ENCODE assay signal across 15 cellular contexts in genomic region chr7:1050956-1051690, GRCh38. TPM values are rescaled to one million over a fixed set of nuclear protein-coding genes. Genes with fewer than 3 reads are reported as not detected.
A peak's percentile ranks its signal among the peaks of the same experiment; 100 is the strongest.
DNase-seq lines count a peak whose midpoint lies in the region; ATAC-seq, FAIRE-seq and TF ChIP-seq lines count a peak whose summit lies in the region.
"Had no signal": no experiment of that assay in that cellular context is flagged by ENCODE, and none has a peak within 500 bp of the region (broad histone marks: within the 10 kb centered on the region; RNA-seq: fewer than 3 reads in every experiment).

No MANE protein-coding gene starts in this region.

- no peak overlapping the region for H2BK15ac ChIP-seq in H1 (ENCODE audit: low read length)

- no peaks in the 10 kb centered on the region for H3K79me2 ChIP-seq in H1 (ENCODE audit: control insufficient read depth in 1 of 2, insufficient read depth in 2 of 2, low read length in 2 of 2)
- H3K79me2 ChIP-seq in neural progenitor cell (ENCODE audit: low read depth): peaks cover 26% of the 10 kb centered on the region

- H4K8ac ChIP-seq in H1 (ENCODE audit: extremely low read depth, insufficient read depth, low read length): 0 out of 2 replicates have a peak overlapping the region, but pooled peaks have one; percentile 31

- H3K9me3 ChIP-seq in H1 (ENCODE audit: insufficient read depth in 2 of 2, low read depth in 1 of 2, low read length in 1 of 2) (no peaks in the 10 kb centered on the region), neural progenitor cell (ENCODE audit: low read depth) (no peaks in the 10 kb centered on the region), thyroid gland (no peaks in the 10 kb centered on the region)
- H3K9me3 ChIP-seq: body of pancreas had no signal

- H3F3A ChIP-seq in neural progenitor cell (ENCODE audit: low read depth): peaks cover 32% of the 10 kb centered on the region

- intact Hi-C loops in thyroid gland (cut with DNase I): no loop called here

- no peak for TF ChIP-seq POLR2A in H1 (IDR thresholded peaks at IDR 0.05; ENCODE audit: control extremely low read depth in 1 of 2, low read depth in 2 of 2, low read length in 2 of 2)
- TF ChIP-seq POLR2A in thyroid gland (IDR thresholded peaks at IDR 0.05): no peak

- H3K4me1 Mint-ChIP-seq in WTC11 (peaks cover 24% of the 10 kb centered on the region), neural progenitor cell (peaks cover 60% of the 10 kb centered on the region)

- H3K18ac ChIP-seq in H1 (ENCODE audit: extremely low read depth, low read length): no peak overlapping the region

- H3K23me2 ChIP-seq in H1 (ENCODE audit: low read depth, low read length): no peaks in the 10 kb centered on the region

- H3K4me1 ChIP-seq in H1 (replicated peaks in 1 of 4; ENCODE audit: control insufficient read depth in 3 of 4, insufficient read depth in 4 of 4, low read length in 3 of 4) (peaks cover 3 to 23% (median 12%) of the 10 kb centered on the region in 4 experiments), neural progenitor cell (peaks cover 57% of the 10 kb centered on the region), thyroid gland (peaks cover 55 to 94% of the 10 kb centered on the region in 2 donors)

- no peak overlapping the region for H3K4me3 Mint-ChIP-seq in WTC11
- no peak overlapping the region for H3K4me3 Mint-ChIP-seq in neural progenitor cell
- H3K4me3 Mint-ChIP-seq: activated naive CD4-positive, alpha-beta T cell treated with anti-CD3 and anti-CD28 coated beads, Interleukin-2, amount 10 ng/mL, durations not matched to agents 7 days and 5 days had no signal

- H4K20me1 ChIP-seq in H1 (replicated peaks in 1 of 2; ENCODE audit: control insufficient read depth in 1 of 2, insufficient read depth in 2 of 2, low read length in 2 of 2) (peaks cover 0 to 7% of the 10 kb centered on the region in 2 experiments), neural progenitor cell (ENCODE audit: low read depth) (peaks cover 27% of the 10 kb centered on the region)

- DNase-seq in WTC11 (ENCODE audit: low spot score) (no peak), H1 (ENCODE audit: low read depth in 1 of 2, low spot score in 2 of 2) (no peak), neural progenitor cell (ENCODE audit: low spot score) (no peak), thyroid gland (no peak), nucleus accumbens (lab: John Stamatoyannopoulos, UW) (no peak)
- DNase-seq: activated CD8-positive, alpha-beta memory T cell treated with anti-CD3 and anti-CD28 coated beads, Interleukin-2, amount 50 U/mL, for 4 hours; activated naive CD4-positive, alpha-beta T cell treated with anti-CD3 and anti-CD28 coated beads, Interleukin-2, amount 10 ng/mL, durations not matched to agents 7 days and 5 days; body of pancreas; GDM1; NCI-H1417; NK-92 treated with Interleukin-12 subunit alpha and Interleukin-12 subunit beta, amount 100 ng/mL, for 24 hours; SHP77; stimulated activated naive CD4-positive, alpha-beta T cell treated with Interleukin-2 at 50 U/mL for 16 hours had no signal

- H2AFZ ChIP-seq in H1 (ENCODE audit: low read length): no peak overlapping the region
- no peak overlapping the region for H2AFZ ChIP-seq in neural progenitor cell (replicated peaks)

- no peak for FAIRE-seq in H1 (lab: Jason Lieb, UNC)

- H2BK5ac ChIP-seq in H1 (ENCODE audit: low read depth, low read length): no peak overlapping the region

- POLR2A ChIA-PET in WTC11 (lab: Charles Lee) (no interaction called here), H1 (lab: Charles Lee; ENCODE audit: partially characterized antibody) (interaction anchor here (1.0 to 1.8 kb wide), 3 partner anchors 10 to 111 kb away, joined by 3 to 7 read pairs (median 3); no protein-coding TSS in a partner anchor)

- peaks cover 2% of the 10 kb centered on the region; the same call in 1 of the 2 replicates for H3K79me1 ChIP-seq in H1 (ENCODE audit: low read depth, low read length)

- H3K27me3 Mint-ChIP-seq in WTC11 (ENCODE audit: low read depth) (no peaks in the 10 kb centered on the region), neural progenitor cell (ENCODE audit: insufficient read depth, low read depth) (peaks cover 7% of the 10 kb centered on the region)
- H3K27me3 Mint-ChIP-seq: activated naive CD4-positive, alpha-beta T cell treated with anti-CD3 and anti-CD28 coated beads, Interleukin-2, amount 10 ng/mL, durations not matched to agents 7 days and 5 days had no signal

- no peak overlapping the region for H3K14ac ChIP-seq in H1 (ENCODE audit: insufficient read length)

- no peaks in the 10 kb centered on the region for H3K9me3 Mint-ChIP-seq in WTC11
- no peaks in the 10 kb centered on the region for H3K9me3 Mint-ChIP-seq in neural progenitor cell
- H3K9me3 Mint-ChIP-seq: activated naive CD4-positive, alpha-beta T cell treated with anti-CD3 and anti-CD28 coated beads, Interleukin-2, amount 10 ng/mL, durations not matched to agents 7 days and 5 days had no signal

- H2BK12ac ChIP-seq in H1 (ENCODE audit: low read depth, low read length): no peak overlapping the region

- no peak overlapping the region for H2BK20ac ChIP-seq in H1 (ENCODE audit: low read length)

- no peaks in the 10 kb centered on the region for H3K36me3 ChIP-seq in H1 (ENCODE audit: control insufficient read depth in 2 of 4, insufficient read depth in 4 of 4, low read length in 3 of 4)
- H3K36me3 ChIP-seq in neural progenitor cell: no peaks in the 10 kb centered on the region
- H3K36me3 ChIP-seq in thyroid gland: no peaks in the 10 kb centered on the region

- H3K4me3 ChIP-seq in H1 (ENCODE audit: extremely low read depth in 1 of 4, insufficient read depth in 2 of 4, low read depth in 3 of 4, low read length in 4 of 4) (no peak overlapping the region), neural progenitor cell (no peak overlapping the region), thyroid gland (replicated peaks in 1 of 3) (no peak overlapping the region)
- H3K4me3 ChIP-seq: body of pancreas had no signal

- peak overlapping the region; percentile 66 for H3K27ac Mint-ChIP-seq in WTC11
- peak overlapping the region; percentile 93 for H3K27ac Mint-ChIP-seq in neural progenitor cell
- H3K27ac Mint-ChIP-seq: activated naive CD4-positive, alpha-beta T cell treated with anti-CD3 and anti-CD28 coated beads, Interleukin-2, amount 10 ng/mL, durations not matched to agents 7 days and 5 days had no signal

- no peaks in the 10 kb centered on the region for H3K36me3 Mint-ChIP-seq in WTC11
- H3K36me3 Mint-ChIP-seq in neural progenitor cell: no peaks in the 10 kb centered on the region

- H3K9ac ChIP-seq in H1 (replicated peaks in 1 of 4; ENCODE audit: extremely low read depth in 1 of 4, low read depth in 3 of 4, low read length in 3 of 4) (no peak overlapping the region; a peak in 2 of 7 replicates), neural progenitor cell (peak overlapping the region; percentile 13)

- no peak overlapping the region for H3K56ac ChIP-seq in H1 (replicated peaks; ENCODE audit: insufficient read length, low read depth, low read length)

- H4K5ac ChIP-seq in H1 (ENCODE audit: insufficient read length, low read depth, low read length): no peak overlapping the region

- TF ChIP-seq EP300 in H1 (IDR thresholded peaks at IDR 0.05; ENCODE audit: borderline replicate concordance in 1 of 2, low read depth in 2 of 2, low read length in 2 of 2): no peak

- peak overlapping the region; percentile 17 for H4K91ac ChIP-seq in H1 (replicated peaks; ENCODE audit: insufficient read length, low read length)

- TF ChIP-seq CTCF in WTC11 (IDR thresholded peaks at IDR 0.05): no peak
- TF ChIP-seq CTCF in H1 (IDR thresholded peaks at IDR 0.05; ENCODE audit: control extremely low read depth in 1 of 3, insufficient read depth in 1 of 3, low read depth in 1 of 3, low read length in 3 of 3): no peak
- no peak for TF ChIP-seq CTCF in neural progenitor cell (IDR thresholded peaks at IDR 0.05)
- no peak for TF ChIP-seq CTCF in thyroid gland (IDR thresholded peaks at IDR 0.05)

- no peak overlapping the region for H2BK120ac ChIP-seq in H1 (replicated peaks; ENCODE audit: low read depth, low read length)

- ATAC-seq in WTC11: no peak
- ATAC-seq in GM19452 (IDR thresholded peaks at IDR 0.05; ENCODE audit: unreplicated experiment): no peak
- ATAC-seq in GM21529 (IDR thresholded peaks at IDR 0.05; ENCODE audit: unreplicated experiment): no peak
- ATAC-seq: body of pancreas had no signal

- H3K4me2 ChIP-seq in H1 (ENCODE audit: insufficient read depth in 1 of 2, low read depth in 2 of 2, low read length in 2 of 2) (no peak overlapping the region), neural progenitor cell (no peak overlapping the region)

- TF ChIP-seq RAD21 in H1 (IDR thresholded peaks at IDR 0.05 in 1 of 2, conservative IDR thresholded peaks at IDR 0.05 in 1 of 2; ENCODE audit: low read depth in 2 of 2, low read length in 2 of 2): no peak

- H2AK5ac ChIP-seq in H1 (ENCODE audit: low read depth, low read length): no peak overlapping the region

- 95% methylated on average over 20 of the region's 22 CpGs; no CpG with 5 or more reads in 1 of the 2 experiments for WGBS in H1 (ENCODE audit: extremely low coverage in 1 of 2, insufficient coverage in 1 of 2, insufficient read length in 1 of 2, insufficient replicate concordance in 2 of 2, low coverage in 1 of 2, low lambda C conversion rate in 2 of 2, missing lambda C conversion rate in 1 of 2), 2 experiments
- 68 to 83% methylated on average over 10 to 16 of the region's 22 CpGs for WGBS in thyroid gland, 2 donors

- H3K23ac ChIP-seq in H1 (ENCODE audit: insufficient read length): no peak overlapping the region

- H3K27me3 ChIP-seq in H1 (replicated peaks in 1 of 4; ENCODE audit: control insufficient read depth in 3 of 4, extremely low read depth in 1 of 4, insufficient read depth in 3 of 4, low read length in 3 of 4): no peaks in the 10 kb centered on the region
- H3K27me3 ChIP-seq in neural progenitor cell: no peaks in the 10 kb centered on the region
- H3K27me3 ChIP-seq in thyroid gland: no peaks in the 10 kb centered on the region
- H3K27me3 ChIP-seq: body of pancreas had no signal

- H3K4ac ChIP-seq in H1 (replicated peaks; ENCODE audit: insufficient read length, low read depth, low read length): no peak overlapping the region

- H3K27ac ChIP-seq in H1 (ENCODE audit: low read depth, low read length) (no peak overlapping the region), neural progenitor cell (no peak overlapping the region), thyroid gland (peak overlapping the region; percentile 61 to 81 (median 66))

- CTCF ChIA-PET in WTC11 (lab: Charles Lee) (interaction anchor here (0.5 to 5.9 kb wide), 4 partner anchors 15 to 159 kb away, joined by 3 to 27 read pairs (median 16); no protein-coding TSS in a partner anchor), H1 (lab: Charles Lee; ENCODE audit: partially characterized antibody) (interaction anchor here (1.0 to 6.2 kb wide), 8 partner anchors 8 to 57 kb away, joined by 3 to 46 read pairs (median 6); no protein-coding TSS in a partner anchor)

RNA-seq across cellular contexts. Expression of gene GPR146, which starts 6.8 kb away (rescaled TPM):
- total RNA-seq in WTC11 (2021) (0.87 to 1.1 TPM (median 0.92 TPM) in 3 replicates), neural progenitor cell (ENCODE audit: low replicate concordance) (0.79 and 3.5 TPM in 2 replicates), thyroid gland (10 to 100 TPM in 3 of 4 donors, 1 to 10 TPM in 1; 8.7 to 49.4 (median 32.7) TPM)
- 0.54 and 1.8 TPM in 2 replicates for total RNA-seq in H1 (2021; fragmentation: NEBNext Ultra II Directional; extraction: Animal tissue kit (Norgen Biotek cat#: 25700))
- polyA plus RNA-seq in H1 (2011; rRNA removed): 2.7 and 3.9 TPM in 2 replicates
- polyA plus RNA-seq in H1 (2011; cell fraction: cytosol; rRNA removed): 2.5 TPM
- polyA plus RNA-seq in H1 (2011; cell fraction: nucleus; rRNA removed): 3.3 TPM
- polyA plus RNA-seq in H1 (2012, experiment 1 of 2): 0.62 to 1.8 TPM (median 1.3 TPM) in 4 replicates
- polyA plus RNA-seq in H1 (2012, experiment 2 of 2): 2.0 TPM
- polyA plus RNA-seq in H1 (2013, experiment 1 of 2): 1.1 TPM
- polyA plus RNA-seq in H1 (2013, experiment 2 of 2): 0.79 TPM
- polyA minus RNA-seq in H1 (2011; rRNA and poly(A)+ RNA removed): 2.9 and 4.5 TPM in 2 replicates
- polyA minus RNA-seq in H1 (2011; cell fraction: cytosol; rRNA and poly(A)+ RNA removed): 0.81 TPM
- polyA minus RNA-seq in H1 (2011; cell fraction: nucleus; rRNA and poly(A)+ RNA removed): 3.9 TPM

RNA-seq across cellular contexts. Expression of gene GPER1, which starts 36.8 kb away (rescaled TPM):
- 0.28 to 0.87 TPM (median 0.41 TPM) in 3 replicates for total RNA-seq in WTC11 (2021)
- total RNA-seq in H1 (2021; fragmentation: NEBNext Ultra II Directional; extraction: Animal tissue kit (Norgen Biotek cat#: 25700)): 0.24 and 0.52 TPM in 2 replicates
- polyA plus RNA-seq in H1 (2011; rRNA removed): 0.47 and 0.78 TPM in 2 replicates
- 0.56 TPM for polyA plus RNA-seq in H1 (2011; cell fraction: cytosol; rRNA removed)
- polyA plus RNA-seq in H1 (2011; cell fraction: nucleus; rRNA removed): 1.00 TPM
- 0.36 to 0.68 TPM (median 0.62 TPM) in 4 replicates for polyA plus RNA-seq in H1 (2012, experiment 1 of 2)
- polyA plus RNA-seq in H1 (2012, experiment 2 of 2): 0.17 TPM
- polyA plus RNA-seq in H1 (2013, experiment 1 of 2): 0.20 TPM
- polyA plus RNA-seq in H1 (2013, experiment 2 of 2): 0.20 TPM
- polyA minus RNA-seq in H1 (2011; rRNA and poly(A)+ RNA removed): 0.16 and 0.27 TPM in 2 replicates
- polyA minus RNA-seq in H1 (2011; cell fraction: cytosol; rRNA and poly(A)+ RNA removed): not detected
- 0.70 TPM for polyA minus RNA-seq in H1 (2011; cell fraction: nucleus; rRNA and poly(A)+ RNA removed)
- 1.2 and 1.3 TPM in 2 replicates for total RNA-seq in neural progenitor cell (ENCODE audit: low replicate concordance)
- 10 to 100 TPM; 12.5 to 29.2 (median 21.2) TPM for total RNA-seq in thyroid gland

Comparison
In these comparisons a context has a peak if more than half of its experiments do, and no peak if none do; other contexts are left out.
1. H3K27ac ChIP-seq: peak in thyroid gland (3 of 3); none in H1 (single experiment) and neural progenitor cell (single experiment).